13 cellular contexts compared by ENCODE assay signal in the genomic region with DNA sequence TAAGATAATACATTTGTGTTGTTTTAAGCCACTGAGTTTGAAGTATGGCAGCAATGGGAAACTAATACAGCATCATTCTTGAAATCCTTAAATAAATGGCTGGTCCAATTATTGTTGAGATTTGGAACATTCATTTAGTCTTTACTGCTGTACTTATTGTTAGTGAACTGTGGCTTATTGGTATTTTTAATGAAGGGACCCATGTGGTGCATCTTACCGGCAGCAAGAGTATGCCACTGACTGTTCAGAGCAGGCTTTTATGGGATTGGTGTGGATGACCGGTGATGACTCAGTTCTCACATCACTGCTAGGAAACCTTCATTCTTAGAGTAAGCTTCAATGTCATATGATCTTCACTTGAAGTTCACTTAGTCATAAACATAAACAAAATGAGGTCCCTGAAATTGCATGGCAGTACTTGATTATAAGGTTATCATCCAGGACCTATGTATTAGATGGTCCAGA. TPM values are rescaled to one million over a fixed set of nuclear protein-coding genes. Genes with fewer than 3 reads are reported as not detected.
DNase-seq lines count a peak whose midpoint lies in the region; ATAC-seq lines count a peak whose summit lies in the region.
"Had no signal": no experiment of that assay in that cellular context is flagged by ENCODE, and none has a peak within 500 bp of the region (broad histone marks: within the 10 kb centered on the region; RNA-seq: fewer than 3 reads in every experiment).

No MANE protein-coding gene starts in this region.

- H2BK5ac ChIP-seq in mesenchymal stem cell (ENCODE audit: low read depth, low read length, poor library complexity, severe bottlenecking), result no peak overlapping the region

- no peak overlapping the region for H3K4me3 ChIP-seq in mesenchymal stem cell (ENCODE audit: insufficient read depth in 1 of 2, low read depth in 1 of 2, low read length in 2 of 2)
- H3K4me3 ChIP-seq: gastroesophageal sphincter, pancreas had no signal

- H3K79me1 ChIP-seq in mesenchymal stem cell (replicated peaks; ENCODE audit: low read length, poor library complexity, severe bottlenecking), result peaks cover 10% of the 10 kb centered on the region

- H3K27me3 ChIP-seq in mesenchymal stem cell (ENCODE audit: control insufficient read depth in 1 of 2, insufficient read depth in 1 of 2, low read length in 2 of 2), result no peaks in the 10 kb centered on the region
- H3K27me3 ChIP-seq: gastroesophageal sphincter, pancreas had no signal

- no peak overlapping the region for H4K8ac ChIP-seq in mesenchymal stem cell (ENCODE audit: low read length)

- H3K27ac ChIP-seq in mesenchymal stem cell (ENCODE audit: low read length, poor library complexity, severe bottlenecking), result peak overlapping the region; percentile 33
- H3K27ac ChIP-seq: gastroesophageal sphincter, pancreas had no signal

- DNase-seq in AG20443 (ENCODE audit: low spot score) (peak; percentile 52), HT1080 (ENCODE audit: low read depth) (peak; percentile 93), brain pericyte (ENCODE audit: low read depth, low spot score) (peak; percentile 24), mesenchymal stem cell (peak; percentile 89)
- DNase-seq: aorta, Caco-2, NCI-H1694, pancreas had no signal

- H3K9me3 ChIP-seq in mesenchymal stem cell (ENCODE audit: control insufficient read depth, low read length), result no peaks in the 10 kb centered on the region
- H3K9me3 ChIP-seq: Caco-2, gastroesophageal sphincter, pancreas had no signal

- no peak overlapping the region for H2BK15ac ChIP-seq in mesenchymal stem cell (ENCODE audit: low read depth, poor library complexity, severe bottlenecking)

- H3K9ac ChIP-seq in mesenchymal stem cell (ENCODE audit: low read length), result no peak overlapping the region

- H3K23ac ChIP-seq in mesenchymal stem cell (ENCODE audit: low read length in 2 of 2), result no peak overlapping the region

- no peaks in the 10 kb centered on the region for H3K4me1 ChIP-seq in mesenchymal stem cell (ENCODE audit: control insufficient read depth, insufficient read depth, low read depth, low read length)
- H3K4me1 ChIP-seq: Caco-2, gastroesophageal sphincter had no signal

- no peak overlapping the region for H3K18ac ChIP-seq in mesenchymal stem cell (ENCODE audit: low read depth in 1 of 2, low read length in 2 of 2)

- H2BK120ac ChIP-seq in mesenchymal stem cell (ENCODE audit: low read depth, low read length), result peak overlapping the region; percentile 61

- H3K4ac ChIP-seq in mesenchymal stem cell (ENCODE audit: low read depth in 1 of 2, low read length in 2 of 2), result no peak overlapping the region

- H2AFZ ChIP-seq in mesenchymal stem cell (ENCODE audit: low read depth, low read length), result no peak overlapping the region

- ATAC-seq in HG02870 (IDR thresholded peaks at IDR 0.05; ENCODE audit: unreplicated experiment) (no peak), HG03139 (IDR thresholded peaks at IDR 0.05; ENCODE audit: unreplicated experiment) (no peak), GM19397 (IDR thresholded peaks at IDR 0.05; ENCODE audit: unreplicated experiment) (no peak), HG02571 (IDR thresholded peaks at IDR 0.05; ENCODE audit: unreplicated experiment) (no peak)
- ATAC-seq: gastroesophageal sphincter, pancreas had no signal

- H3K36me3 ChIP-seq in mesenchymal stem cell (ENCODE audit: control insufficient read depth in 1 of 2, insufficient read depth in 2 of 2, low read depth in 1 of 2, low read length in 2 of 2), result no peaks in the 10 kb centered on the region
- H3K36me3 ChIP-seq: gastroesophageal sphincter, pancreas had no signal

- WGBS in mesenchymal stem cell, result 42% methylated on average over 2 of the region's 2 CpGs

- H3K14ac ChIP-seq in mesenchymal stem cell (ENCODE audit: low read length in 2 of 2), result no peak overlapping the region

- H4K91ac ChIP-seq in mesenchymal stem cell (ENCODE audit: low read length), result no peak overlapping the region

- no peak overlapping the region for H2AK5ac ChIP-seq in mesenchymal stem cell (ENCODE audit: low read length, severe bottlenecking)

- H2BK12ac ChIP-seq in mesenchymal stem cell (ENCODE audit: low read length in 2 of 2), result no peak overlapping the region

- no peak overlapping the region for H3K4me2 ChIP-seq in mesenchymal stem cell (ENCODE audit: low read length, poor library complexity, severe bottlenecking)

RNA-seq across cellular contexts. Expression of a gene that starts 31.5 kb away (rescaled TPM):
- total RNA-seq in HT1080 (2014; rRNA removed; shearing (Covaris generic)), result 2.2 and 2.4 TPM in 2 replicates
- 2.2 and 2.8 TPM in 2 replicates for polyA plus RNA-seq in HT1080 (2015; cell fraction: cytosol; rRNA removed)
- 4.2 TPM in 2 replicates for polyA plus RNA-seq in HT1080 (2015; cell fraction: nucleus; rRNA removed)
- 2.5 TPM for polyA plus RNA-seq in mesenchymal stem cell (2013, experiment 1 of 2)
- 2.5 TPM for polyA plus RNA-seq in mesenchymal stem cell (2013, experiment 2 of 2)

Comparison
In these comparisons a context has a peak if more than half of its experiments do, and no peak if none do; other contexts are left out.
1. DNase-seq: peak in every context shown above with its lines; median percentile 93 in HT1080; 89 in mesenchymal stem cell; 52 in AG20443; 24 in brain pericyte.